Comparison of ENCODE assay signal across 18 cellular contexts in the genomic region with DNA sequence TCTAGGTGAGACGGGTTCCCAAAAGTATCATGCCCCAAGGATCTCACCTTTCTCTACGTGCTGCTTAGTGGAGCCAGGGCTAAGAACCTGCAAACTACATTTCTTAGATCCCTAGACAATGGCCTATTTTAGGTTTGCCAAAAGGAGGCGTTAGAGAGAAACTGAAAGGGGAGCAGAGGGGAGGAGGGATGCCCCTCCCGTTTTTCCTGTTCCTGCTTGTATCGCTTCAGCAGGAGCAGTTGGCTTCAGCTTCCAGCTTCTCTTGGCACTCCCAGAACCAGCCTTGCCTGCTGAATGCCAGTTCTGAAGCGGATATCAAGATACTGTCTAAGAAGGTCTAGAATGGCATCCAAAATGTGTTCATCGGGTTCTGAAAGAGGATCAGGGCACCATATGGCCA. TPM values are rescaled to one million over a fixed set of nuclear protein-coding genes. Genes with fewer than 3 reads are reported as not detected.
DNase-seq lines count a peak whose midpoint lies in the region; ATAC-seq, FAIRE-seq and TF ChIP-seq lines count a peak whose summit lies in the region.
"Had no signal": no experiment of that assay in that cellular context is flagged by ENCODE, and none has a peak within 500 bp of the region (broad histone marks: within the 10 kb centered on the region; RNA-seq: fewer than 3 reads in every experiment).

No MANE protein-coding gene starts in this region.

- H2AFZ ChIP-seq in endothelial cell of umbilical vein (ENCODE audit: low read depth, low read length) = peak overlapping the region; percentile 48
- no peak overlapping the region for H2AFZ ChIP-seq in HepG2 (ENCODE audit: low read length)

- TF ChIP-seq EP300 in HepG2 (IDR thresholded peaks at IDR 0.05; ENCODE audit: low read depth in 2 of 2, low read length in 2 of 2) = no peak
- TF ChIP-seq EP300 in HepG2 (CRISPR knock-in tag; IDR thresholded peaks at IDR 0.05; ENCODE audit: borderline replicate concordance) = no peak

- H3K9ac ChIP-seq in endothelial cell of umbilical vein (replicated peaks; ENCODE audit: extremely low read depth, insufficient read depth, low read length) (no peak overlapping the region), HepG2 (ENCODE audit: insufficient read depth, low read depth, low read length) (no peak overlapping the region)

- 13% methylated on average over 7 of the region's 7 CpGs for WGBS in HepG2 (ENCODE audit: low lambda C conversion rate)

- POLR2A ChIA-PET in endothelial cell of umbilical vein (lab: Charles Lee) (no interaction called here), HepG2 (lab: Yijun Ruan, JAX) (no interaction called here)

- TF ChIP-seq POLR2A in endothelial cell of umbilical vein (IDR thresholded peaks at IDR 0.05; ENCODE audit: low read depth, low read length) (no peak), HepG2 (IDR thresholded peaks at IDR 0.05; ENCODE audit: insufficient read depth in 1 of 2, low read depth in 2 of 2, low read length in 2 of 2) (no peak)

- H3K27ac ChIP-seq in endothelial cell of umbilical vein (ENCODE audit: insufficient read depth, low read depth, low read length) (no peak overlapping the region), HepG2 (ENCODE audit: extremely low read length, insufficient read depth, low read length) (no peak overlapping the region)
- H3K27ac ChIP-seq: HL-60 had no signal

- no TSS peak for BruUV-seq in endothelial cell of umbilical vein (replicated peaks; lab: Mats Ljungman, UMichigan)
- BruUV-seq in HepG2 (replicated peaks; lab: Mats Ljungman, UMichigan) = no TSS peak

- H4K20me1 ChIP-seq in endothelial cell of umbilical vein (replicated peaks; ENCODE audit: control insufficient read depth, extremely low read depth, insufficient read depth, low read length) (no peaks in the 10 kb centered on the region), HepG2 (ENCODE audit: insufficient read depth, low read length) (no peaks in the 10 kb centered on the region; the same call in 1 of the 2 replicates)

- in situ Hi-C loops in HepG2 (cut with HindIII; ENCODE audit: extremely low pct_ligation_motif_present, low pct_unique_long_range_greater_than_20kb) = no loop called here

- DNase-seq in DMS 273 treated with DMSO at 0.1 percent for 48 hours (lab: John Stamatoyannopoulos, UW) (peak; percentile 46), NCI-H1694 treated with DMSO at 0.1 percent for 48 hours (lab: John Stamatoyannopoulos, UW) (peak; percentile 21), endothelial cell of umbilical vein (ENCODE audit: low read depth, low spot score) (peak; percentile 25), HepG2 (ENCODE audit: low spot score) (peak; percentile 12), OCI-M2 (lab: John Stamatoyannopoulos, UW; ENCODE audit: unreplicated experiment) (no peak), HUDEP-2 (lab: John Stamatoyannopoulos, UW; ENCODE audit: unreplicated experiment in 76 of 76) (no peak), 8988T (no peak), T-helper 1 cell (no peak)
- DNase-seq: activated CD4-positive, CD25-positive, alpha-beta regulatory T cell; activated gamma-delta T cell treated with Interleukin-2 at 50 U/mL for 16 hours; hypothalamus; NCI-H526 had no signal

- no peak for TF ChIP-seq RAD21 in HepG2 (CRISPR knock-in tag; IDR thresholded peaks at IDR 0.05)

- no peaks in the 10 kb centered on the region for H3K9me3 ChIP-seq in endothelial cell of umbilical vein (replicated peaks; ENCODE audit: control insufficient read depth, insufficient read depth, low read length)
- no peaks in the 10 kb centered on the region for H3K9me3 ChIP-seq in HepG2 (ENCODE audit: low read length)

- H3K9me1 ChIP-seq in endothelial cell of umbilical vein (replicated peaks; ENCODE audit: control insufficient read depth, extremely low read depth, insufficient read depth, low read length) = no peaks in the 10 kb centered on the region

- TF ChIP-seq CTCF in endothelial cell of umbilical vein (IDR thresholded peaks at IDR 0.05; ENCODE audit: extremely low read depth in 1 of 2, insufficient read depth in 1 of 2, low read depth in 1 of 2, low read length in 2 of 2) (peak in 1 of 2 donors; percentile 11), HepG2 (CRISPR knock-in tag; IDR thresholded peaks at IDR 0.05) (0 out of 2 replicates have a peak, but pooled peaks have one; percentile 8)

- no peaks in the 10 kb centered on the region for H3K79me2 ChIP-seq in endothelial cell of umbilical vein (ENCODE audit: control insufficient read depth, insufficient read depth, low read length)
- no peaks in the 10 kb centered on the region for H3K79me2 ChIP-seq in HepG2 (ENCODE audit: insufficient read depth, low read length)

- H3K27me3 ChIP-seq in endothelial cell of umbilical vein (ENCODE audit: control insufficient read depth in 2 of 2, insufficient read depth in 2 of 2, low read length in 2 of 2) (peaks cover 3% of the 10 kb centered on the region in 2 experiments), HepG2 (ENCODE audit: control insufficient read depth in 1 of 2, insufficient read depth in 2 of 2, low read length in 2 of 2) (peaks cover 0 to 3% of the 10 kb centered on the region in 2 experiments; a peak in 2 of 5 replicates)

- H3K36me3 ChIP-seq in endothelial cell of umbilical vein (ENCODE audit: control insufficient read depth in 2 of 2, extremely low read depth in 1 of 2, insufficient read depth in 2 of 2, low read length in 2 of 2) = no peaks in the 10 kb centered on the region
- no peaks in the 10 kb centered on the region for H3K36me3 ChIP-seq in HepG2 (replicated peaks in 1 of 2; ENCODE audit: control insufficient read depth in 1 of 2, insufficient read depth in 2 of 2, low read length in 2 of 2)

- intact Hi-C loops in endothelial cell of umbilical vein (cut with micrococcal nuclease) = no loop called here
- intact Hi-C loops in HepG2 (cut with micrococcal nuclease; ENCODE audit: unreplicated experiment) = no loop called here

- peak; percentile 47; the same call in 2 of the 3 replicates for ATAC-seq in HepG2
- ATAC-seq: natural killer cell treated with Interleukin-12 subunit alpha and Interleukin-12 subunit beta and Interleukin-15 and Interleukin-18, amount 100 ng/mL, for 72 hours had no signal

- H3K4me1 ChIP-seq in endothelial cell of umbilical vein (ENCODE audit: control insufficient read depth, extremely low read depth, insufficient read depth, low read length) (peaks cover 10% of the 10 kb centered on the region), HepG2 (ENCODE audit: insufficient read depth, low read length) (no peaks in the 10 kb centered on the region)

- CTCF ChIA-PET in endothelial cell of umbilical vein (lab: Charles Lee) (interaction anchor here (0.7 kb wide), 1 partner anchor 69 kb away, joined by 4 read pairs; no protein-coding TSS in a partner anchor), HepG2 (lab: Yijun Ruan, JAX; ENCODE audit: low intra/inter-chr PET ratio, low total read pairs) (no interaction called here)

- dilution Hi-C loops in endothelial cell of umbilical vein (cut with MboI; ENCODE audit: extremely low pct_ligation_motif_present, low sequenced_read_pairs) = no loop called here

- H3K4me3 ChIP-seq in endothelial cell of umbilical vein (replicated peaks in 1 of 3; ENCODE audit: insufficient read depth in 1 of 3, low read depth in 1 of 3, low read length in 3 of 3) (no peak overlapping the region), HepG2 (replicated peaks in 1 of 3; ENCODE audit: insufficient read depth in 1 of 3, low read depth in 2 of 3, low read length in 3 of 3) (no peak overlapping the region)
- H3K4me3 ChIP-seq: lung had no signal

- H3K4me2 ChIP-seq in endothelial cell of umbilical vein (ENCODE audit: insufficient read depth, low read length) = no peak overlapping the region
- H3K4me2 ChIP-seq in HepG2 (ENCODE audit: low read depth, low read length) = no peak overlapping the region

- no peak for FAIRE-seq in endothelial cell of umbilical vein (lab: Jason Lieb, UNC)
- FAIRE-seq in HepG2 (lab: Jason Lieb, UNC) = peak; percentile 54
- FAIRE-seq: astrocyte, GM18507, GM19239 had no signal

TF ChIP-seq in endothelial cell of umbilical vein, 7 proteins besides CTCF, POLR2A, EP300 and RAD21 (continues in another document):
- no peak for TF ChIP-seq EZH2 (IDR thresholded peaks at IDR 0.05; ENCODE audit: borderline replicate concordance, low read depth, low read length, severe bottlenecking)

RNA-seq across cellular contexts. Expression of a gene that starts 58.4 kb away (rescaled TPM):
- total RNA-seq in endothelial cell of umbilical vein (8.2 and 10.9 TPM in 2 replicates), HepG2 (2016; rRNA removed; fragmentation: Illumina TruSeq; extraction: Trizol) (2.9 and 4.7 TPM in 2 replicates)
- polyA plus RNA-seq in endothelial cell of umbilical vein (5.6 and 5.9 TPM in 2 replicates), HepG2 (2011; rRNA removed) (3.3 and 3.9 TPM in 2 replicates)
- polyA plus RNA-seq in endothelial cell of umbilical vein (2011; cell fraction: cytosol; rRNA removed) = 6.0 and 6.3 TPM in 2 replicates
- polyA plus RNA-seq in endothelial cell of umbilical vein (2011; cell fraction: nucleus; rRNA removed) = 4.1 and 4.5 TPM in 2 replicates
- polyA plus RNA-seq in endothelial cell of umbilical vein (2012) = 10.4 and 13.8 TPM in 2 replicates
- polyA minus RNA-seq in endothelial cell of umbilical vein = 9.1 and 16.9 TPM in 2 replicates
- 24.6 TPM for polyA minus RNA-seq in endothelial cell of umbilical vein (2011; cell fraction: cytosol; rRNA and poly(A)+ RNA removed)
- polyA minus RNA-seq in endothelial cell of umbilical vein (2011; cell fraction: nucleus; rRNA and poly(A)+ RNA removed) = 6.3 and 6.8 TPM in 2 replicates
- 1.5 TPM in 2 replicates for total RNA-seq in HepG2 (2016; cell fraction: cytosol; rRNA removed; fragmentation: Illumina TruSeq; extraction: Trizol; ENCODE audit: low read depth)
- 2.7 and 4.3 TPM in 2 replicates for total RNA-seq in HepG2 (2016; cell fraction: insoluble cytoplasmic fraction; rRNA removed; fragmentation: Illumina TruSeq; extraction: Trizol)
- total RNA-seq in HepG2 (2016; cell fraction: membrane; rRNA removed; fragmentation: Illumina TruSeq; extraction: Trizol) = 4.7 and 8.1 TPM in 2 replicates
- total RNA-seq in HepG2 (2016; cell fraction: nucleus; rRNA removed; fragmentation: Illumina TruSeq; extraction: Trizol) = 4.1 and 4.3 TPM in 2 replicates
- 2.9 and 3.8 TPM in 2 replicates for polyA plus RNA-seq in HepG2 (2011; cell fraction: cytosol; rRNA removed)
- polyA plus RNA-seq in HepG2 (2011; cell fraction: nucleus; rRNA removed) = 1.3 and 1.5 TPM in 2 replicates
- 2.3 and 4.0 TPM in 2 replicates for polyA plus RNA-seq in HepG2 (2012)
- polyA plus RNA-seq in HepG2 (2016; cell fraction: cytosol; fragmentation: Illumina TruSeq; extraction: Trizol; ENCODE audit: low read depth) = 3.1 and 3.6 TPM in 2 replicates
- polyA plus RNA-seq in HepG2 (2016; cell fraction: insoluble cytoplasmic fraction; fragmentation: Illumina TruSeq; extraction: Trizol; ENCODE audit: low read depth) = 8.1 and 8.8 TPM in 2 replicates
- polyA plus RNA-seq in HepG2 (2016; cell fraction: membrane; fragmentation: Illumina TruSeq; extraction: Trizol; ENCODE audit: low read depth) = 8.3 and 8.5 TPM in 2 replicates
- polyA plus RNA-seq in HepG2 (2016; cell fraction: nucleus; fragmentation: Illumina TruSeq; extraction: Trizol; ENCODE audit: insufficient read depth, low read depth) = 8.3 and 8.7 TPM in 2 replicates
- 4.5 and 40.6 TPM in 2 replicates for polyA minus RNA-seq in HepG2 (2011; rRNA and poly(A)+ RNA removed; ENCODE audit: low replicate concordance)
- 3.3 and 5.6 TPM in 2 replicates for polyA minus RNA-seq in HepG2 (2011; cell fraction: cytosol; rRNA and poly(A)+ RNA removed)
- 3.4 and 3.5 TPM in 2 replicates for polyA minus RNA-seq in HepG2 (2011; cell fraction: nucleus; rRNA and poly(A)+ RNA removed)

Comparison
In these comparisons a context has a peak if more than half of its experiments do, and no peak if none do; other contexts are left out.
1. DNase-seq: peak in DMS 273 treated with DMSO at 0.1 percent for 48 hours (single experiment), NCI-H1694 treated with DMSO at 0.1 percent for 48 hours (single experiment), endothelial cell of umbilical vein (single experiment) and HepG2 (single experiment); none in OCI-M2 (single experiment), HUDEP-2 (0 of 76), 8988T (single experiment) and T-helper 1 cell (0 of 5).